Comparison of ENCODE assay signal across 20 cellular contexts in the genomic region with DNA sequence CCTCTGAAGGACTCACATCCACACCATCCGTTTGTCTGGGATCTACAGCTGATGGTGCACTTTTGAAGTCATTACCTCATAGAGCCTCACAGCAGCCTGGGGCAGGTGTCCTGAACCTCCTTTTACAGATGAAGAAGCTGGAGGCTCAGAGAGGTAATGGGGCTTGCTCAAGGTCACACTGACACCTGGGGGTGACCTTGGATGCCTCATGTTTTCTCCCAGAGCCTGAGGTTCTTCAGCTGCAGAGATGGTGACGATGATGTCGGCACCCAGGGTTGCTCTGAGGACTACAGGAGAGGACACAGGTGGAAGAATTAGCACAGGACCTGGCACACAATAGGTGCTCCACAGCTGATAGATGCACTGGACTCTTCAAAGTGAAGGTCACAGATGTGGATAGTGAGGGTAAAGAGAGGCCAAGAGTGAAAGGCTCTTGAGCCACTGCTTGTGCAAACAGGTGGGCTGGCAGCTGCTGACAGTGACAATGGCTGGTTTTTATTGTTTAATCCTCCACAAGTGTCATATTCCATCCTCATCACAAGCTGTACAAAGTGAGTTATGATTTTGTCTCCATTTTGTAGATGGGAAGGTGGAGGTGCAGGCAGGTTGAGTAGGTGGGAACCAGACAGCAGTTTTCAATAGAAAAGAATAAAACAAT. TPM values are rescaled to one million over a fixed set of nuclear protein-coding genes. Genes with fewer than 3 reads are reported as not detected.
DNase-seq lines count a peak whose midpoint lies in the region; ATAC-seq and TF ChIP-seq lines count a peak whose summit lies in the region.
"Had no signal": no experiment of that assay in that cellular context is flagged by ENCODE, and none has a peak within 500 bp of the region (broad histone marks: within the 10 kb centered on the region; RNA-seq: fewer than 3 reads in every experiment).

No MANE protein-coding gene starts in this region.

- H3K4me2 ChIP-seq in GM23338 = no peak overlapping the region
- H3K4me2 ChIP-seq: BLaER1 treated with 17β-estradiol and CSF1 and Interleukin-3, amounts not matched to agents 10 nM and 100 nM; hepatocyte had no signal

- no peaks in the 10 kb centered on the region for H3K36me3 Mint-ChIP-seq in GM23338 (ENCODE audit: low read depth)

- H3K27ac Mint-ChIP-seq in GM23338 = peak overlapping the region; percentile 31; the same call in 1 of the 2 replicates
- H3K27ac Mint-ChIP-seq: activated CD4-positive, alpha-beta T cell treated with anti-CD3 and anti-CD28 coated beads for 36 hours; HFFc6 had no signal

- H3K4me3 ChIP-seq in GM23338 = no peak overlapping the region
- H3K4me3 ChIP-seq: BLaER1 treated with 17β-estradiol and CSF1 and Interleukin-3, amounts not matched to agents 10 nM and 100 nM; cardiac muscle cell; hepatocyte; mucosa of descending colon; vagina had no signal

- H3K9me2 ChIP-seq in GM23338 (ENCODE audit: insufficient read depth) = no peaks in the 10 kb centered on the region

- H3K4me1 Mint-ChIP-seq in GM23338 = no peaks in the 10 kb centered on the region; the same call in 2 of the 3 replicates
- H3K4me1 Mint-ChIP-seq: activated CD4-positive, alpha-beta T cell treated with anti-CD3 and anti-CD28 coated beads for 36 hours had no signal

- H3K27ac ChIP-seq in GM23338 (ENCODE audit: low read depth) = no peak overlapping the region
- H3K27ac ChIP-seq: BLaER1 treated with 17β-estradiol and CSF1 and Interleukin-3, amounts not matched to agents 10 nM and 100 nM; cardiac muscle cell; hepatocyte; vagina had no signal

- H3K4me3 Mint-ChIP-seq in GM23338 = no peak overlapping the region
- H3K4me3 Mint-ChIP-seq: activated CD4-positive, alpha-beta T cell treated with anti-CD3 and anti-CD28 coated beads for 36 hours; HFFc6 had no signal

- H3F3A ChIP-seq in GM23338 (replicated peaks; ENCODE audit: low read depth) = no peaks in the 10 kb centered on the region

- DNase-seq in NCI-H82 (lab: John Stamatoyannopoulos, UW) = peak; percentile 21
- DNase-seq in NCI-H82 treated with DMSO at 0.1 percent for 48 hours (lab: John Stamatoyannopoulos, UW; ENCODE audit: unreplicated experiment) = no peak
- no peak for DNase-seq in GM23338 (ENCODE audit: low spot score)
- peak; percentile 18 for DNase-seq in activated CD8-positive, alpha-beta memory T cell treated with anti-CD3 and anti-CD28 coated beads, Interleukin-2, amount 50 U/mL, for 48 hours
- peak; percentile 22 for DNase-seq in sciatic nerve (ENCODE audit: low spot score)
- no peak for DNase-seq in Ammon's horn (ENCODE audit: low spot score)
- DNase-seq in SIG-M5 (lab: John Stamatoyannopoulos, UW) = no peak
- DNase-seq: activated CD4-positive, alpha-beta T cell treated with anti-CD3 and anti-CD28 coated beads for 36 hours; amniotic stem cell; dermis blood vessel endothelial cell; HFFc6; mucosa of descending colon; NCI-H226; stimulated activated CD4-positive, alpha-beta T cell treated with anti-CD3 and anti-CD28 coated beads, Interleukin-12 subunit alpha, Interleukin-12 subunit beta, amount 100 ng/mL, for 4 hours had no signal

- H3K4me1 ChIP-seq in GM23338 (ENCODE audit: insufficient read depth) = no peaks in the 10 kb centered on the region
- H3K4me1 ChIP-seq: vagina had no signal

- no peak for ATAC-seq in GM23338
- no peak for ATAC-seq in sciatic nerve
- no peak for ATAC-seq in HG03108 (IDR thresholded peaks at IDR 0.05; ENCODE audit: unreplicated experiment)
- ATAC-seq: activated CD4-positive, alpha-beta T cell treated with anti-CD3 and anti-CD28 coated beads for 36 hours; mucosa of descending colon had no signal

- no peak overlapping the region for H2AFZ ChIP-seq in GM23338
- H2AFZ ChIP-seq: hepatocyte had no signal

- no peaks in the 10 kb centered on the region for H3K79me2 ChIP-seq in GM23338 (replicated peaks; ENCODE audit: insufficient read depth)
- H3K79me2 ChIP-seq: hepatocyte had no signal

- no peaks in the 10 kb centered on the region for H3K36me3 ChIP-seq in GM23338 (ENCODE audit: insufficient read depth)
- H3K36me3 ChIP-seq: BLaER1 treated with 17β-estradiol and CSF1 and Interleukin-3, amounts not matched to agents 10 nM and 100 nM; cardiac muscle cell; vagina had no signal

- H3K27me3 ChIP-seq in GM23338 (ENCODE audit: insufficient read depth) = no peaks in the 10 kb centered on the region
- H3K27me3 ChIP-seq: BLaER1 treated with 17β-estradiol and CSF1 and Interleukin-3, amounts not matched to agents 10 nM and 100 nM; vagina had no signal

- H3K27me3 Mint-ChIP-seq in GM23338 (ENCODE audit: insufficient read depth, low read depth, poor library complexity) = peaks cover 4% of the 10 kb centered on the region

- TF ChIP-seq CTCF in GM23338 (conservative IDR thresholded peaks at IDR 0.05; ENCODE audit: low read depth in 2 of 2) = peak in 1 of 2 experiments; percentile 23; a peak in 2 of 4 replicates

- intact Hi-C loops in sciatic nerve (cut with DNase I) = no loop called here

- no peaks in the 10 kb centered on the region for H4K20me1 ChIP-seq in GM23338 (replicated peaks; ENCODE audit: insufficient read depth)

- H3K9me3 Mint-ChIP-seq in GM23338 = no peaks in the 10 kb centered on the region
- H3K9me3 Mint-ChIP-seq: HFFc6 had no signal

TF ChIP-seq in GM23338, 12 proteins besides CTCF, POLR2A, EP300 and RAD21 (continues in another document):
- TF ChIP-seq POLR2AphosphoS5 (IDR thresholded peaks at IDR 0.05; ENCODE audit: low read depth) = no peak
- TF ChIP-seq JUNB (IDR thresholded peaks at IDR 0.05; ENCODE audit: unreplicated experiment) = no peak
- no peak for TF ChIP-seq ZNF114 (CRISPR knock-in tag; IDR thresholded peaks at IDR 0.05)
- no peak for TF ChIP-seq ZNF331 (CRISPR knock-in tag; IDR thresholded peaks at IDR 0.05; ENCODE audit: low read depth)
- TF ChIP-seq, protein P1, sequence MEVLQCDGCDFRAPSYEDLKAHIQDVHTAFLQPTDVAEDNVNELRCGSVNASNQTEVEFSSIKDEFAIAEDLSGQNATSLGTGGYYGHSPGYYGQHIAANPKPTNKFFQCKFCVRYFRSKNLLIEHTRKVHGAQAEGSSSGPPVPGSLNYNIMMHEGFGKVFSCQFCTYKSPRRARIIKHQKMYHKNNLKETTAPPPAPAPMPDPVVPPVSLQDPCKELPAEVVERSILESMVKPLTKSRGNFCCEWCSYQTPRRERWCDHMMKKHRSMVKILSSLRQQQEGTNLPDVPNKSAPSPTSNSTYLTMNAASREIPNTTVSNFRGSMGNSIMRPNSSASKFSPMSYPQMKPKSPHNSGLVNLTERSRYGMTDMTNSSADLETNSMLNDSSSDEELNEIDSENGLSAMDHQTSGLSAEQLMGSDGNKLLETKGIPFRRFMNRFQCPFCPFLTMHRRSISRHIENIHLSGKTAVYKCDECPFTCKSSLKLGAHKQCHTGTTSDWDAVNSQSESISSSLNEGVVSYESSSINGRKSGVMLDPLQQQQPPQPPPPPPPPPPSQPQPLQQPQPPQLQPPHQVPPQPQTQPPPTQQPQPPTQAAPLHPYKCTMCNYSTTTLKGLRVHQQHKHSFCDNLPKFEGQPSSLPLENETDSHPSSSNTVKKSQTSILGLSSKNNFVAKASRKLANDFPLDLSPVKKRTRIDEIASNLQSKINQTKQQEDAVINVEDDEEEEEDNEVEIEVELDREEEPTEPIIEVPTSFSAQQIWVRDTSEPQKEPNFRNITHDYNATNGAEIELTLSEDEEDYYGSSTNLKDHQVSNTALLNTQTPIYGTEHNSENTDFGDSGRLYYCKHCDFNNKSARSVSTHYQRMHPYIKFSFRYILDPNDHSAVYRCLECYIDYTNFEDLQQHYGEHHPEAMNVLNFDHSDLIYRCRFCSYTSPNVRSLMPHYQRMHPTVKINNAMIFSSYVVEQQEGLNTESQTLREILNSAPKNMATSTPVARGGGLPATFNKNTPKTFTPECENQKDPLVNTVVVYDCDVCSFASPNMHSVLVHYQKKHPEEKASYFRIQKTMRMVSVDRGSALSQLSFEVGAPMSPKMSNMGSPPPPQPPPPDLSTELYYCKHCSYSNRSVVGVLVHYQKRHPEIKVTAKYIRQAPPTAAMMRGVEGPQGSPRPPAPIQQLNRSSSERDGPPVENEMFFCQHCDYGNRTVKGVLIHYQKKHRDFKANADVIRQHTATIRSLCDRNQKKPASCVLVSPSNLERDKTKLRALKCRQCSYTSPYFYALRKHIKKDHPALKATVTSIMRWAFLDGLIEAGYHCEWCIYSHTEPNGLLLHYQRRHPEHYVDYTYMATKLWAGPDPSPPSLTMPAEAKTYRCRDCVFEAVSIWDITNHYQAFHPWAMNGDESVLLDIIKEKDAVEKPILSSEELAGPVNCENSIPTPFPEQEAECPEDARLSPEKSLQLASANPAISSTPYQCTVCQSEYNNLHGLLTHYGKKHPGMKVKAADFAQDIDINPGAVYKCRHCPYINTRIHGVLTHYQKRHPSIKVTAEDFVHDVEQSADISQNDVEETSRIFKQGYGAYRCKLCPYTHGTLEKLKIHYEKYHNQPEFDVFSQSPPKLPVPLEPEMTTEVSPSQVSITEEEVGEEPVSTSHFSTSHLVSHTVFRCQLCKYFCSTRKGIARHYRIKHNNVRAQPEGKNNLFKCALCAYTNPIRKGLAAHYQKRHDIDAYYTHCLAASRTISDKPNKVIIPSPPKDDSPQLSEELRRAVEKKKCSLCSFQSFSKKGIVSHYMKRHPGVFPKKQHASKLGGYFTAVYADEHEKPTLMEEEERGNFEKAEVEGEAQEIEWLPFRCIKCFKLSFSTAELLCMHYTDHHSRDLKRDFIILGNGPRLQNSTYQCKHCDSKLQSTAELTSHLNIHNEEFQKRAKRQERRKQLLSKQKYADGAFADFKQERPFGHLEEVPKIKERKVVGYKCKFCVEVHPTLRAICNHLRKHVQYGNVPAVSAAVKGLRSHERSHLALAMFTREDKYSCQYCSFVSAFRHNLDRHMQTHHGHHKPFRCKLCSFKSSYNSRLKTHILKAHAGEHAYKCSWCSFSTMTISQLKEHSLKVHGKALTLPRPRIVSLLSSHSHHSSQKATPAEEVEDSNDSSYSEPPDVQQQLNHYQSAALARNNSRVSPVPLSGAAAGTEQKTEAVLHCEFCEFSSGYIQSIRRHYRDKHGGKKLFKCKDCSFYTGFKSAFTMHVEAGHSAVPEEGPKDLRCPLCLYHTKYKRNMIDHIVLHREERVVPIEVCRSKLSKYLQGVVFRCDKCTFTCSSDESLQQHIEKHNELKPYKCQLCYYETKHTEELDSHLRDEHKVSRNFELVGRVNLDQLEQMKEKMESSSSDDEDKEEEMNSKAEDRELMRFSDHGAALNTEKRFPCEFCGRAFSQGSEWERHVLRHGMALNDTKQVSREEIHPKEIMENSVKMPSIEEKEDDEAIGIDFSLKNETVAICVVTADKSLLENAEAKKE (CRISPR knock-in tag; IDR thresholded peaks at IDR 0.05) = no peak

RNA-seq across cellular contexts. Expression of gene ATP2B2, which starts 17.4 kb away (rescaled TPM):
- 0.35 and 0.63 TPM in 2 replicates for total RNA-seq in GM23338 (2014; rRNA removed; shearing (Covaris generic))
- polyA plus RNA-seq in GM23338 (2016; fragmentation: Nextera tagmentation; extraction: Ambion mirVana) = 0.42 TPM in 1 of 2 replicates, not detected in the other
- 1.4 TPM for total RNA-seq in sciatic nerve
- total RNA-seq: dermis blood vessel endothelial cell, G401, HFFc6 had no signal

Comparison
In these comparisons a context has a peak if more than half of its experiments do, and no peak if none do; other contexts are left out.
1. DNase-seq: peak in NCI-H82 (single experiment), activated CD8-positive, alpha-beta memory T cell treated with anti-CD3 and anti-CD28 coated beads, Interleukin-2, amount 50 U/mL, for 48 hours (single experiment) and sciatic nerve (single experiment); none in NCI-H82 treated with DMSO at 0.1 percent for 48 hours (single experiment), GM23338 (single experiment), Ammon's horn (single experiment) and SIG-M5 (single experiment).